2 cellular contexts compared by ENCODE assay signal in the genomic region with DNA sequence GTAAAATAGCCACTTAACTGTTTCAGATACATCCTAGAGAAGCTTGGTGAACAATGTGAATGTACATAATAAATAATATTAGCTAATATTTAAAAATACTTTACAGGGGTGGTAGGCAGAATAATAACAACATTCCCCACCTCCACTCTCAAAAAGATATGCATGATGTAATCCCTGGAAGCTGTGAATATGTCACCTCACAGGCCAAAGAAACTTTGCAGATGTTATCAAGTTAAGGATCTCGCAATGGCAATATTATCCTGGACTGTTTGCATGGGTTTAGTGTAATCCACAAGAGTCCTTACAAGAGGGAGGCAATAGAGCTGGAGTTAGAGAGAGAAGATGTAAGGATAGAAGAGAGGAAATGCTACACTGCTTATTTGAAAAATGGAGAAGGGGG.
TF ChIP-seq lines count a peak whose summit lies in the region.

No MANE protein-coding gene starts in this region.

TF ChIP-seq in HepG2, 621 proteins besides CTCF, POLR2A, EP300 and RAD21:
- TF ChIP-seq ATF7 (IDR thresholded peaks at IDR 0.05) (peak; percentile 72), ATF7 (CRISPR knock-in tag; IDR thresholded peaks at IDR 0.05) (no peak), ESRRA (CRISPR knock-in tag; IDR thresholded peaks at IDR 0.05; ENCODE audit: low read depth) (no peak), NR2F2 (IDR thresholded peaks at IDR 0.05; ENCODE audit: borderline replicate concordance, low read depth) (no peak), FOXA3 (CRISPR knock-in tag; IDR thresholded peaks at IDR 0.05) (no peak), NFIC (IDR thresholded peaks at IDR 0.05; ENCODE audit: low read length) (no peak)
- TF ChIP-seq, protein P1, sequence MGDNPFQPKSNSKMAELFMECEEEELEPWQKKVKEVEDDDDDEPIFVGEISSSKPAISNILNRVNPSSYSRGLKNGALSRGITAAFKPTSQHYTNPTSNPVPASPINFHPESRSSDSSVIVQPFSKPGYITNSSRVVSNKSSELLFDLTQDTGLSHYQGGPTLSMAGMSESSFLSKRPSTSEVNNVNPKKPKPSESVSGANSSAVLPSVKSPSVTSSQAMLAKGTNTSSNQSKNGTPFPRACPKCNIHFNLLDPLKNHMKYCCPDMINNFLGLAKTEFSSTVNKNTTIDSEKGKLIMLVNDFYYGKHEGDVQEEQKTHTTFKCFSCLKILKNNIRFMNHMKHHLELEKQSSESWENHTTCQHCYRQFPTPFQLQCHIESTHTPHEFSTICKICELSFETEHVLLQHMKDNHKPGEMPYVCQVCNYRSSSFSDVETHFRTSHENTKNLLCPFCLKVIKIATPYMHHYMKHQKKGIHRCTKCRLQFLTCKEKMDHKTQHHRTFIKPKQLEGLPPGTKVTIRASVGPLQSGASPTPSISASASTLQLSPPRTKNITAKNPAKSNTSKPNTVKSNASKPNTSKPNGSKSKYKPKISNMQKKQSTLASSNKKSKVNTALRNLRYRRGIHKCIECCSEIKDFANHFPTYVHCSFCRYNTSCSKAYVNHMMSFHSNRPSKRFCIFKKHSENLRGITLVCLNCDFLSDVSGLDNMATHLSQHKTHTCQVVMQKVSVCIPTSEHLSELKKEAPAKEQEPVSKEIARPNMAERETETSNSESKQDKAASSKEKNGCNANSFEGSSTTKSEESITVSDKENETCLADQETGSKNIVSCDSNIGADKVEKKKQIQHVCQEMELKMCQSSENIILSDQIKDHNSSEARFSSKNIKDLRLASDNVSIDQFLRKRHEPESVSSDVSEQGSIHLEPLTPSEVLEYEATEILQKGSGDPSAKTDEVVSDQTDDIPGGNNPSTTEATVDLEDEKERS (CRISPR knock-in tag; IDR thresholded peaks at IDR 0.05): no peak
- TF ChIP-seq, protein P2, sequence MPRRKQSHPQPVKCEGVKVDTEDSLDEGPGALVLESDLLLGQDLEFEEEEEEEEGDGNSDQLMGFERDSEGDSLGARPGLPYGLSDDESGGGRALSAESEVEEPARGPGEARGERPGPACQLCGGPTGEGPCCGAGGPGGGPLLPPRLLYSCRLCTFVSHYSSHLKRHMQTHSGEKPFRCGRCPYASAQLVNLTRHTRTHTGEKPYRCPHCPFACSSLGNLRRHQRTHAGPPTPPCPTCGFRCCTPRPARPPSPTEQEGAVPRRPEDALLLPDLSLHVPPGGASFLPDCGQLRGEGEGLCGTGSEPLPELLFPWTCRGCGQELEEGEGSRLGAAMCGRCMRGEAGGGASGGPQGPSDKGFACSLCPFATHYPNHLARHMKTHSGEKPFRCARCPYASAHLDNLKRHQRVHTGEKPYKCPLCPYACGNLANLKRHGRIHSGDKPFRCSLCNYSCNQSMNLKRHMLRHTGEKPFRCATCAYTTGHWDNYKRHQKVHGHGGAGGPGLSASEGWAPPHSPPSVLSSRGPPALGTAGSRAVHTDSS (CRISPR knock-in tag; conservative IDR thresholded peaks at IDR 0.05): no peak
- TF ChIP-seq, protein P3, sequence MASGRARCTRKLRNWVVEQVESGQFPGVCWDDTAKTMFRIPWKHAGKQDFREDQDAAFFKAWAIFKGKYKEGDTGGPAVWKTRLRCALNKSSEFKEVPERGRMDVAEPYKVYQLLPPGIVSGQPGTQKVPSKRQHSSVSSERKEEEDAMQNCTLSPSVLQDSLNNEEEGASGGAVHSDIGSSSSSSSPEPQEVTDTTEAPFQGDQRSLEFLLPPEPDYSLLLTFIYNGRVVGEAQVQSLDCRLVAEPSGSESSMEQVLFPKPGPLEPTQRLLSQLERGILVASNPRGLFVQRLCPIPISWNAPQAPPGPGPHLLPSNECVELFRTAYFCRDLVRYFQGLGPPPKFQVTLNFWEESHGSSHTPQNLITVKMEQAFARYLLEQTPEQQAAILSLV (CRISPR knock-in tag; IDR thresholded peaks at IDR 0.05; ENCODE audit: borderline replicate concordance): no peak
- TF ChIP-seq, protein P4, sequence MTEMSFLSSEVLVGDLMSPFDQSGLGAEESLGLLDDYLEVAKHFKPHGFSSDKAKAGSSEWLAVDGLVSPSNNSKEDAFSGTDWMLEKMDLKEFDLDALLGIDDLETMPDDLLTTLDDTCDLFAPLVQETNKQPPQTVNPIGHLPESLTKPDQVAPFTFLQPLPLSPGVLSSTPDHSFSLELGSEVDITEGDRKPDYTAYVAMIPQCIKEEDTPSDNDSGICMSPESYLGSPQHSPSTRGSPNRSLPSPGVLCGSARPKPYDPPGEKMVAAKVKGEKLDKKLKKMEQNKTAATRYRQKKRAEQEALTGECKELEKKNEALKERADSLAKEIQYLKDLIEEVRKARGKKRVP (CRISPR knock-in tag; IDR thresholded peaks at IDR 0.05): peak in 1 of 2 experiments; percentile 62; a peak in 2 of 4 replicates

TF ChIP-seq in endothelial cell of umbilical vein, 7 proteins besides CTCF, POLR2A, EP300 and RAD21:
- no peak for TF ChIP-seq MYC (IDR thresholded peaks at IDR 0.05; ENCODE audit: low read depth, low read length)
- TF ChIP-seq GATA2 (IDR thresholded peaks at IDR 0.05; ENCODE audit: insufficient read depth, insufficient read length, low read depth, low read length): peak; percentile 14
TF ChIP-seq in endothelial cell of umbilical vein: peak in this region for 1.
